Comparison of ENCODE assay signal across 25 cellular contexts in the genomic region with DNA sequence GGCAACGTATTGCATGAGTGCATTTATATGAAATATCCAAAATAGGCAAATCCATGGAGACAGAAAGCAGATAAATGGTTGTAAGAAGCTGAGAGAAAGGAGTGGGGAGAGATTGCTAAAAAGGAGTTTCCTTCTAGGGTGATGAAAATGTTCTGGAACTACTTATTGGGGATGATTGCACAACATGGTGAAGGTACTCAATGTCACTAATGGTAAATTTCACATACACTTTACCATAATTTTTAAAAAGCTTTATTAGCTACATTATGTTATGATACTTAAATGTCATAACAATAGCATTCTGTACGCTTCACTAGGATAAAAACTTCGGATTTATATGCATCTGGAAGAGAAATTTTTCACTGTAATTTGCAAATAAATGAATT. TPM values are rescaled to one million over a fixed set of nuclear protein-coding genes. Genes with fewer than 3 reads are reported as not detected.
A peak's percentile ranks its signal among the peaks of the same experiment; 100 is the strongest.
DNase-seq lines count a peak whose midpoint lies in the region; ATAC-seq, FAIRE-seq and TF ChIP-seq lines count a peak whose summit lies in the region.
"Had no signal": no experiment of that assay in that cellular context is flagged by ENCODE, and none has a peak within 500 bp of the region (broad histone marks: within the 10 kb centered on the region; RNA-seq: fewer than 3 reads in every experiment).

No MANE protein-coding gene starts in this region.

- H3K27ac ChIP-seq in DOHH2 (ENCODE audit: low read depth, low read length) (peak overlapping the region; percentile 77), OCI-LY1 (ENCODE audit: low read depth, low read length, poor library complexity, severe bottlenecking) (peak overlapping the region; percentile 40), K562 (ENCODE audit: extremely low read depth, low read depth, low read length) (no peak overlapping the region)
- H3K27ac ChIP-seq: BLaER1 treated with 17β-estradiol and CSF1 and Interleukin-3, amounts not matched to agents 10 nM and 100 nM; GM23248; RWPE1 had no signal

- peak overlapping the region; percentile 61 for H3K4me2 ChIP-seq in DOHH2 (ENCODE audit: low read length)
- no peak overlapping the region for H3K4me2 ChIP-seq in OCI-LY1 (ENCODE audit: low read length)
- no peak overlapping the region for H3K4me2 ChIP-seq in K562 (ENCODE audit: insufficient read depth, low read length)

- FAIRE-seq in K562 (lab: Jason Lieb, UNC), result no peak
- FAIRE-seq in H54 (lab: Jason Lieb, UNC), result no peak
- FAIRE-seq in frontal cortex (lab: Jason Lieb, UNC), result no peak
- FAIRE-seq: A204.1 had no signal

- DNase-seq in K562 (ENCODE audit: extremely low read depth in 1 of 4, low spot score in 3 of 4), result no peak
- no peak for DNase-seq in H54 (ENCODE audit: insufficient read length, low spot score)
- no peak for DNase-seq in frontal cortex (ENCODE audit: low spot score in 2 of 2)
- DNase-seq: CD4-positive, alpha-beta T cell; DMS53; GM23248; HFFc6; Kasumi-1; NCI-H1105 treated with DMSO at 0.1 percent for 48 hours; NCI-H146; NCI-H1930; NCI-H2227 treated with DMSO at 0.1 percent for 48 hours; NCI-H526 treated with DMSO at 0.1 percent for 48 hours; SHP77; T-helper 1 cell had no signal

- H3K4me1 ChIP-seq in DOHH2 (ENCODE audit: control insufficient read depth, low read length) (peaks cover 47% of the 10 kb centered on the region), OCI-LY1 (ENCODE audit: insufficient read depth, low read length, severe bottlenecking) (peaks cover 14% of the 10 kb centered on the region), K562 (replicated peaks in 1 of 2; ENCODE audit: control insufficient read depth in 2 of 2, insufficient read depth in 2 of 2, low read length in 2 of 2) (peaks cover 0 to 7% of the 10 kb centered on the region in 2 experiments; a peak in 2 of 5 replicates)
- H3K4me1 ChIP-seq: HAP-1 had no signal

- ATAC-seq in GM19455 (IDR thresholded peaks at IDR 0.05; ENCODE audit: unreplicated experiment), result peak; percentile 23
- no peak for ATAC-seq in K562
- ATAC-seq in GM21576 (IDR thresholded peaks at IDR 0.05; ENCODE audit: unreplicated experiment), result no peak
- ATAC-seq in esophagus mucosa, result no peak
- ATAC-seq: Panc1 had no signal

- H3K9ac ChIP-seq in OCI-LY1 (ENCODE audit: low read length) (no peak overlapping the region), K562 (ENCODE audit: insufficient read depth in 1 of 2, low read depth in 2 of 2, low read length in 2 of 2) (no peak overlapping the region)
- H3K9ac ChIP-seq: BLaER1 treated with 17β-estradiol and CSF1 and Interleukin-3, amounts not matched to agents 10 nM and 100 nM; GM23248 had no signal

- H3K9me2 ChIP-seq in DOHH2 (replicated peaks; ENCODE audit: control insufficient read depth, low read length) (no peaks in the 10 kb centered on the region), OCI-LY1 (ENCODE audit: low read depth, low read length) (no peaks in the 10 kb centered on the region)

- POLR2A ChIA-PET in K562 (lab: Yijun Ruan, JAX), result no interaction called here

- H3K27me3 ChIP-seq in DOHH2 (ENCODE audit: control insufficient read depth, low read length), result no peaks in the 10 kb centered on the region
- no peaks in the 10 kb centered on the region for H3K27me3 ChIP-seq in OCI-LY1 (ENCODE audit: insufficient read depth, low read length)
- H3K27me3 ChIP-seq in K562 (ENCODE audit: control insufficient read depth in 2 of 2, insufficient read depth in 2 of 2, low read length in 2 of 2), result no peaks in the 10 kb centered on the region
- H3K27me3 ChIP-seq: BLaER1 treated with 17β-estradiol and CSF1 and Interleukin-3, amounts not matched to agents 10 nM and 100 nM had no signal

- intact Hi-C loops in K562 (cut with micrococcal nuclease), result no loop called here

- H2AFZ ChIP-seq in OCI-LY1 (ENCODE audit: low read length) (no peak overlapping the region), K562 (ENCODE audit: low read depth, low read length) (no peak overlapping the region)
- H2AFZ ChIP-seq: GM23248 had no signal

- CTCF ChIA-PET in K562 (lab: Yijun Ruan, JAX; ENCODE audit: low intra/inter-chr PET ratio), result no interaction called here

- TF ChIP-seq CTCF in DOHH2 (IDR thresholded peaks at IDR 0.05; ENCODE audit: low read depth, low read length, poor library complexity, severe bottlenecking) (no peak), OCI-LY1 (IDR thresholded peaks at IDR 0.05; ENCODE audit: low read length) (no peak), K562 (IDR thresholded peaks at IDR 0.05 in 2 of 3, conservative IDR thresholded peaks at IDR 0.05 in 1 of 3; ENCODE audit: insufficient read depth in 2 of 3, low read depth in 1 of 3, low read length in 3 of 3) (no peak)

- 61% methylated on average over 3 of the region's 3 CpGs for WGBS in K562 (ENCODE audit: insufficient coverage, low coverage, missing lambda C conversion rate)

- TF ChIP-seq EP300 in K562 (IDR thresholded peaks at IDR 0.05; ENCODE audit: low read length), result no peak

- H4K20me1 ChIP-seq in DOHH2 (ENCODE audit: control insufficient read depth, insufficient read depth, low read depth, low read length) (no peaks in the 10 kb centered on the region), OCI-LY1 (ENCODE audit: insufficient read depth, low read length) (no peaks in the 10 kb centered on the region), K562 (replicated peaks; ENCODE audit: control insufficient read depth, insufficient read depth, low read length) (no peaks in the 10 kb centered on the region)
- H4K20me1 ChIP-seq: BLaER1 treated with 17β-estradiol and CSF1 and Interleukin-3, amounts not matched to agents 10 nM and 100 nM had no signal

- no TSS peak for BruUV-seq in K562 (replicated peaks; lab: Mats Ljungman, UMichigan)

- in situ Hi-C loops in K562 (cut with MboI), result loop anchor here (25.0 kb wide), 1 partner anchor 1063 kb away; no protein-coding TSS in a partner anchor

- H3K79me2 ChIP-seq in DOHH2 (ENCODE audit: control insufficient read depth, low read length) (no peaks in the 10 kb centered on the region), OCI-LY1 (ENCODE audit: insufficient read depth, low read length) (no peaks in the 10 kb centered on the region), K562 (ENCODE audit: control insufficient read depth, insufficient read depth, low read length) (no peaks in the 10 kb centered on the region)

- TF ChIP-seq RAD21 in K562 (CRISPR knock-in tag; conservative IDR thresholded peaks at IDR 0.05 in 1 of 2, IDR thresholded peaks at IDR 0.05 in 1 of 2), result no peak

- H3K4me3 ChIP-seq in DOHH2 (ENCODE audit: low read length), result peak overlapping the region; percentile 48; the same call in 1 of the 2 replicates
- no peak overlapping the region for H3K4me3 ChIP-seq in OCI-LY1 (ENCODE audit: low read depth, low read length, poor library complexity, severe bottlenecking)
- H3K4me3 ChIP-seq in K562, result no peak overlapping the region
- H3K4me3 ChIP-seq: BLaER1 treated with 17β-estradiol and CSF1 and Interleukin-3, amounts not matched to agents 10 nM and 100 nM; GM23248; HAP-1 had no signal

- peaks cover 29% of the 10 kb centered on the region for H3K36me3 ChIP-seq in DOHH2 (ENCODE audit: control insufficient read depth, low read length)
- peaks cover 34% of the 10 kb centered on the region for H3K36me3 ChIP-seq in OCI-LY1 (ENCODE audit: insufficient read depth, low read length)
- H3K36me3 ChIP-seq in K562 (ENCODE audit: control insufficient read depth, insufficient read depth, low read length), result no peaks in the 10 kb centered on the region
- H3K36me3 ChIP-seq: HAP-1 had no signal

- peaks cover 9% of the 10 kb centered on the region; the same call in 1 of the 2 replicates for H3F3A ChIP-seq in DOHH2 (ENCODE audit: control insufficient read depth, insufficient read depth)
- no peaks in the 10 kb centered on the region for H3F3A ChIP-seq in OCI-LY1 (ENCODE audit: insufficient read depth, low read length)

- no peaks in the 10 kb centered on the region for H3K9me1 ChIP-seq in K562 (ENCODE audit: control insufficient read depth, insufficient read depth, low read length)

- TF ChIP-seq POLR2A in K562 (conservative IDR thresholded peaks at IDR 0.05) (no peak), H54 (IDR thresholded peaks at IDR 0.05; ENCODE audit: low read depth, low read length) (no peak)

- H3K9me3 ChIP-seq in DOHH2 (ENCODE audit: control insufficient read depth, insufficient read depth, low read length) (peaks cover 8% of the 10 kb centered on the region; the same call in 1 of the 2 replicates), OCI-LY1 (ENCODE audit: low read length) (peaks cover 14% of the 10 kb centered on the region), K562 (replicated peaks; ENCODE audit: control insufficient read depth, insufficient read depth, low read depth, low read length) (no peaks in the 10 kb centered on the region)
- H3K9me3 ChIP-seq: HAP-1 had no signal

RNA-seq across cellular contexts. Expression of a gene that starts 56.7 kb away (rescaled TPM):
- total RNA-seq in K562 (2011; cell fraction: chromatin; rRNA removed; ENCODE audit: low replicate concordance), result 25.4 and 80.3 TPM in 2 replicates
- 11.8 and 15.9 TPM in 2 replicates for total RNA-seq in K562 (2011; cell fraction: nucleolus; rRNA removed)
- 21.7 and 40.2 TPM in 2 replicates for total RNA-seq in K562 (2011; cell fraction: nucleoplasm; rRNA removed)
- total RNA-seq in K562 (2014; rRNA removed) (6.4 and 10.0 TPM in 2 replicates), K562 (2014; rRNA removed; fragmentation: Illumina TruSeq; extraction: Trizol) (11.2 and 12.9 TPM in 2 replicates), K562 (2015; rRNA removed; fragmentation: Illumina TruSeq; extraction: Trizol) (9.1 and 9.2 TPM in 2 replicates), K562 (2021) (9.5 and 10.6 TPM in 2 replicates), frontal cortex (43.2 TPM), esophagus mucosa (9.3 TPM)
- polyA plus RNA-seq in K562 (2011; rRNA removed) (32.6 and 37.6 TPM in 2 replicates), K562 (2014; fragmentation: Illumina TruSeq; extraction: Trizol) (11.9 and 12.2 TPM in 2 replicates), K562 (2014; fragmentation: Nextera tagmentation; extraction: Ambion mirVana) (10 to 100 TPM in 1 of 2 experiments, 1 to 10 TPM in 1; 6.8 to 11.3 TPM), K562 (2014; rRNA removed) (13.3 and 13.4 TPM in 2 replicates)
- polyA plus RNA-seq in K562 (2011; cell fraction: cytosol; rRNA removed), result 6.2 and 10.9 TPM in 2 replicates
- 86.4 and 99.8 TPM in 2 replicates for polyA plus RNA-seq in K562 (2011; cell fraction: nucleus; rRNA removed)
- 12.4 and 13.1 TPM in 2 replicates for polyA plus RNA-seq in K562 (2012)
- polyA minus RNA-seq in K562 (2011; rRNA and poly(A)+ RNA removed), result 33.5 and 37.0 TPM in 2 replicates
- polyA minus RNA-seq in K562 (2011; cell fraction: cytosol; rRNA and poly(A)+ RNA removed), result 5.3 and 7.7 TPM in 2 replicates
- polyA minus RNA-seq in K562 (2011; cell fraction: nucleus; rRNA and poly(A)+ RNA removed), result 27.7 and 42.3 TPM in 2 replicates
